24 cellular contexts compared by ENCODE assay signal in the genomic region with DNA sequence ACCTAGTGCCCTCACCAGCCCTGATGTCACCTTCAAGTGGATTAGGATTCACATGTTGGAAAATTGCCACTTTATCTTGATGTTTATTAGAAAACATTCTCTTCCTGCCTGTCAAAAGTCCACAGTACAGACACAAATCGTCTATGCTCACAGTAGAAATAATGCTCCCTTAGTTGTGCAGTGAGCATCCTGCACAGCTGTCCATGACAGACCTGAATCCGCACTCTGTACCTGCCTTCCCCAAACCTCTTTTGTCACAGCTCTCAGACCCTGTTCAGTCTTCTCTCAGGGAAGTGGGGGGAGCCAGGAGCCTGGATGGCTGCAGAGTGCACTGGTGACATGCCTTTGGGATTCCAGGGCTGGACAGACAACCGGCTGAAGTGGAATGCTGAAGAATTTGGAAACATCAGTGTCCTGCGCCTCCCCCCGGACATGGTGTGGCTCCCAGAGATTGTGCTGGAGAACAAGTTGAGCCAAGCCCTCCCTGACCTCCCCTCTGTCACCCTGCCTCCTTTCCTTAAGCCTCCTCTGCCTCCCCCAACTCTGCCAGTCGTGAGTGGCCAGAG. TPM values are rescaled to one million over a fixed set of nuclear protein-coding genes. Genes with fewer than 3 reads are reported as not detected.
DNase-seq lines count a peak whose midpoint lies in the region; ATAC-seq and TF ChIP-seq lines count a peak whose summit lies in the region.
"Had no signal": no experiment of that assay in that cellular context is flagged by ENCODE, and none has a peak within 500 bp of the region (broad histone marks: within the 10 kb centered on the region; RNA-seq: fewer than 3 reads in every experiment).

No MANE protein-coding gene starts in this region.

- H3K9ac ChIP-seq in neuronal stem cell (ENCODE audit: low read depth, low read length, poor library complexity) = no peak overlapping the region
- H3K9ac ChIP-seq: KMS-11 had no signal

- peaks cover 3% of the 10 kb centered on the region for H3K4me1 Mint-ChIP-seq in glutamatergic neuron (ENCODE audit: low read depth, unreplicated experiment)
- H3K4me1 Mint-ChIP-seq in activated CD4-positive, alpha-beta memory T cell treated with anti-CD3 and anti-CD28 coated beads, Interleukin-2, amount 10 ng/mL, durations not matched to agents 7 days and 5 days = peaks cover 17% of the 10 kb centered on the region

- no peak overlapping the region for H3K23ac ChIP-seq in neuronal stem cell (ENCODE audit: low read depth, low read length, poor library complexity)

- no peak overlapping the region for H2AFZ ChIP-seq in neuronal stem cell (ENCODE audit: low read length)

- H4K91ac ChIP-seq in neuronal stem cell (ENCODE audit: low read depth, low read length, poor library complexity) = no peak overlapping the region

- no peak for TF ChIP-seq CTCF in glutamatergic neuron (IDR thresholded peaks at IDR 0.05; ENCODE audit: partially characterized antibody, unreplicated experiment)

- H3K4me1 ChIP-seq in neuronal stem cell (ENCODE audit: control insufficient read depth in 2 of 2, insufficient read depth in 1 of 2, low read depth in 1 of 2, low read length in 2 of 2) = peaks cover 6 to 10% of the 10 kb centered on the region in 2 donors

- peak overlapping the region; percentile 13 for H3K4me3 Mint-ChIP-seq in glutamatergic neuron (ENCODE audit: unreplicated experiment)
- no peak overlapping the region for H3K4me3 Mint-ChIP-seq in activated CD4-positive, alpha-beta memory T cell treated with anti-CD3 and anti-CD28 coated beads, Interleukin-2, amount 10 ng/mL, durations not matched to agents 7 days and 5 days

- peak overlapping the region; percentile 37 for H3K4ac ChIP-seq in neuronal stem cell (ENCODE audit: low read length)

- peak overlapping the region; percentile 81 for H2BK120ac ChIP-seq in neuronal stem cell (ENCODE audit: low read depth, low read length)

- no peaks in the 10 kb centered on the region for H3K36me3 ChIP-seq in neuronal stem cell (replicated peaks in 1 of 2; ENCODE audit: control insufficient read depth in 2 of 2, insufficient read depth in 2 of 2, low read length in 2 of 2)
- H3K36me3 ChIP-seq: SJSA1 had no signal

- WGBS in neuronal stem cell (ENCODE audit: extremely low coverage in 2 of 2, insufficient read length in 2 of 2, insufficient replicate concordance in 1 of 2), 2 donors = no CpG with 5 or more reads among the region's 6 CpGs

- peaks cover 10 to 40% (median 12%) of the 10 kb centered on the region in 3 experiments for H3K27me3 ChIP-seq in neuronal stem cell (ENCODE audit: control insufficient read depth in 3 of 3, insufficient read depth in 3 of 3, low read depth in 1 of 3, low read length in 3 of 3)

- peak overlapping the region; percentile 13 for H3K18ac ChIP-seq in neuronal stem cell (ENCODE audit: low read length)

- intact Hi-C loops in left ventricle myocardium superior (cut with micrococcal nuclease) = no loop called here
- intact Hi-C loops in cardiac septum (cut with DNase I) = no loop called here

- no peak overlapping the region for H3K27ac ChIP-seq in neuronal stem cell (replicated peaks; ENCODE audit: low read length)
- H3K27ac ChIP-seq: KMS-11, SJSA1 had no signal

- H3K9me3 ChIP-seq in neuronal stem cell (replicated peaks in 1 of 2; ENCODE audit: control insufficient read depth in 2 of 2, insufficient read depth in 1 of 2, low read depth in 1 of 2, low read length in 2 of 2) = no peaks in the 10 kb centered on the region
- H3K9me3 ChIP-seq: SJSA1 had no signal

- H3K4me2 ChIP-seq in neuronal stem cell (ENCODE audit: insufficient read depth, low read length, poor library complexity, severe bottlenecking) = no peak overlapping the region
- H3K4me2 ChIP-seq: KMS-11 had no signal

- peak; percentile 10 for DNase-seq in left ventricle myocardium superior
- no peak for DNase-seq in cardiac septum (ENCODE audit: low spot score)
- DNase-seq in glutamatergic neuron = peak; percentile 11
- no peak for DNase-seq in neuronal stem cell (ENCODE audit: low spot score)
- no peak for DNase-seq in NCI-H146 treated with DMSO at 0.1 percent for 48 hours (lab: John Stamatoyannopoulos, UW; ENCODE audit: unreplicated experiment)
- DNase-seq in activated CD4-positive, alpha-beta memory T cell treated with anti-CD3 and anti-CD28 coated beads, Interleukin-2, amount 10 ng/mL, durations not matched to agents 7 days and 5 days = no peak
- DNase-seq: DMS53, GF-D8, GOT3, IMR-90, NCI-H1092 treated with DMSO at 0.1 percent for 48 hours, NCI-H1436 treated with DMSO at 0.1 percent for 48 hours, NCI-H2029 treated with DMSO at 0.1 percent for 48 hours, NCI-H2171, NCI-H345, NCI-H524, NCI-H774 had no signal

- peaks cover 9% of the 10 kb centered on the region for H3K27me3 Mint-ChIP-seq in glutamatergic neuron (ENCODE audit: unreplicated experiment)
- peaks cover 31% of the 10 kb centered on the region for H3K27me3 Mint-ChIP-seq in activated CD4-positive, alpha-beta memory T cell treated with anti-CD3 and anti-CD28 coated beads, Interleukin-2, amount 10 ng/mL, durations not matched to agents 7 days and 5 days

- no peak overlapping the region for H3K14ac ChIP-seq in neuronal stem cell (ENCODE audit: low read length)

- POLR2A ChIA-PET in activated CD4-positive, alpha-beta memory T cell treated with anti-CD3 and anti-CD28 coated beads, Interleukin-2, amount 10 ng/mL, durations not matched to agents 7 days and 5 days (lab: Charles Lee) = interaction anchor here (0.8 kb wide), 1 partner anchor 821 kb away, joined by 3 read pairs; no protein-coding TSS in a partner anchor

- ATAC-seq in left ventricle myocardium superior (no peak), GM21825 (IDR thresholded peaks at IDR 0.05; ENCODE audit: unreplicated experiment) (no peak)
- ATAC-seq: HCT116, Panc1 had no signal

- H2BK5ac ChIP-seq in neuronal stem cell (ENCODE audit: low read length) = no peak overlapping the region

- H3K9me3 Mint-ChIP-seq in glutamatergic neuron (ENCODE audit: unreplicated experiment) = peaks cover 2% of the 10 kb centered on the region
- no peaks in the 10 kb centered on the region for H3K9me3 Mint-ChIP-seq in activated CD4-positive, alpha-beta memory T cell treated with anti-CD3 and anti-CD28 coated beads, Interleukin-2, amount 10 ng/mL, durations not matched to agents 7 days and 5 days

- peak overlapping the region; percentile 81 for H2AK5ac ChIP-seq in neuronal stem cell (ENCODE audit: low read depth, low read length)

- no peak overlapping the region for H3K4me3 ChIP-seq in neuronal stem cell (ENCODE audit: low read length in 2 of 2)
- H3K4me3 ChIP-seq: SJSA1 had no signal

- H3K27ac Mint-ChIP-seq in glutamatergic neuron (ENCODE audit: unreplicated experiment) = no peak overlapping the region
- no peak overlapping the region for H3K27ac Mint-ChIP-seq in activated CD4-positive, alpha-beta memory T cell treated with anti-CD3 and anti-CD28 coated beads, Interleukin-2, amount 10 ng/mL, durations not matched to agents 7 days and 5 days

- CTCF ChIA-PET in activated CD4-positive, alpha-beta memory T cell treated with anti-CD3 and anti-CD28 coated beads, Interleukin-2, amount 10 ng/mL, durations not matched to agents 7 days and 5 days (lab: Charles Lee) = no interaction called here

- peak overlapping the region; percentile 45 for H2BK15ac ChIP-seq in neuronal stem cell (ENCODE audit: low read length)

- H2BK12ac ChIP-seq in neuronal stem cell (ENCODE audit: low read length) = no peak overlapping the region

- H3K36me3 Mint-ChIP-seq in glutamatergic neuron (ENCODE audit: unreplicated experiment) = no peaks in the 10 kb centered on the region
- no peaks in the 10 kb centered on the region for H3K36me3 Mint-ChIP-seq in activated CD4-positive, alpha-beta memory T cell treated with anti-CD3 and anti-CD28 coated beads, Interleukin-2, amount 10 ng/mL, durations not matched to agents 7 days and 5 days (ENCODE audit: low read depth)

- peaks cover 4% of the 10 kb centered on the region for H3K79me1 ChIP-seq in neuronal stem cell (ENCODE audit: low read depth, low read length)

- H4K8ac ChIP-seq in neuronal stem cell (ENCODE audit: low read depth, low read length) = peak overlapping the region; percentile 43

RNA-seq across cellular contexts. Expression of a gene that starts 2.0 kb away (rescaled TPM):
- total RNA-seq in left ventricle myocardium superior = not detected
- total RNA-seq in cardiac septum = 0.11 TPM
- total RNA-seq in glutamatergic neuron (ENCODE audit: unreplicated experiment) = 2.2 TPM
- 0.18 TPM for polyA plus RNA-seq in neuronal stem cell (2013, experiment 1 of 2)
- 0.14 TPM for polyA plus RNA-seq in neuronal stem cell (2013, experiment 2 of 2)
- total RNA-seq in activated CD4-positive, alpha-beta memory T cell treated with anti-CD3 and anti-CD28 coated beads, Interleukin-2, amount 10 ng/mL, durations not matched to agents 7 days and 5 days = not detected
- total RNA-seq: A172, IMR-90, SJSA1 had no signal
- polyA plus RNA-seq: AG04450, IMR-90 had no signal

RNA-seq across cellular contexts. Expression of a gene that starts 7.8 kb away (rescaled TPM):
- total RNA-seq in left ventricle myocardium superior (0.15 TPM), cardiac septum (not detected), glutamatergic neuron (ENCODE audit: unreplicated experiment) (not detected)
- not detected for polyA plus RNA-seq in neuronal stem cell (2013, experiment 1 of 2)
- not detected for polyA plus RNA-seq in neuronal stem cell (2013, experiment 2 of 2)
- total RNA-seq in activated CD4-positive, alpha-beta memory T cell treated with anti-CD3 and anti-CD28 coated beads, Interleukin-2, amount 10 ng/mL, durations not matched to agents 7 days and 5 days = not detected
- total RNA-seq: A172, IMR-90, SJSA1 had no signal
- polyA plus RNA-seq: AG04450, IMR-90 had no signal

RNA-seq across cellular contexts. Expression of a gene that starts 11.5 kb away (rescaled TPM):
- total RNA-seq in left ventricle myocardium superior = not detected
- not detected for total RNA-seq in cardiac septum
- 3.5 TPM for total RNA-seq in glutamatergic neuron (ENCODE audit: unreplicated experiment)
- polyA plus RNA-seq in neuronal stem cell (2013, experiment 1 of 2) = not detected
- polyA plus RNA-seq in neuronal stem cell (2013, experiment 2 of 2) = not detected
- total RNA-seq in activated CD4-positive, alpha-beta memory T cell treated with anti-CD3 and anti-CD28 coated beads, Interleukin-2, amount 10 ng/mL, durations not matched to agents 7 days and 5 days = not detected
- total RNA-seq: A172, IMR-90, SJSA1 had no signal
- polyA plus RNA-seq: AG04450, IMR-90 had no signal

RNA-seq across cellular contexts. Expression of a gene that starts 22.4 kb away (rescaled TPM):
- total RNA-seq in left ventricle myocardium superior = 1.7 TPM
- 2.5 TPM for total RNA-seq in cardiac septum
- 12.3 TPM for total RNA-seq in glutamatergic neuron (ENCODE audit: unreplicated experiment)
- polyA plus RNA-seq in neuronal stem cell (2013, experiment 1 of 2) = 10.3 TPM
- polyA plus RNA-seq in neuronal stem cell (2013, experiment 2 of 2) = 10.3 TPM
- total RNA-seq in activated CD4-positive, alpha-beta memory T cell treated with anti-CD3 and anti-CD28 coated beads, Interleukin-2, amount 10 ng/mL, durations not matched to agents 7 days and 5 days = 1 to 10 TPM; 7.8 to 7.9 TPM

RNA-seq across cellular contexts. Expression of a gene that starts 22.5 kb away (rescaled TPM):
- total RNA-seq in left ventricle myocardium superior (40.7 TPM), cardiac septum (45.9 TPM), glutamatergic neuron (ENCODE audit: unreplicated experiment) (82.9 TPM)
- polyA plus RNA-seq in neuronal stem cell (2013, experiment 1 of 2) = 57.9 TPM
- polyA plus RNA-seq in neuronal stem cell (2013, experiment 2 of 2) = 58.5 TPM
- total RNA-seq in activated CD4-positive, alpha-beta memory T cell treated with anti-CD3 and anti-CD28 coated beads, Interleukin-2, amount 10 ng/mL, durations not matched to agents 7 days and 5 days = 10 to 100 TPM; 72.8 to 74.6 TPM

Comparison
In these comparisons a context has a peak if more than half of its experiments do, and no peak if none do; other contexts are left out.
1. DNase-seq: peak in left ventricle myocardium superior (single experiment) and glutamatergic neuron (single experiment); none in cardiac septum (single experiment), neuronal stem cell (single experiment), NCI-H146 treated with DMSO at 0.1 percent for 48 hours (single experiment) and activated CD4-positive, alpha-beta memory T cell treated with anti-CD3 and anti-CD28 coated beads, Interleukin-2, amount 10 ng/mL, durations not matched to agents 7 days and 5 days (single experiment).